ENCODE assay signal across 10 cellular contexts in genomic region chr3:53753518-53754183, GRCh38.
DNase-seq lines count a peak whose midpoint lies in the region; ATAC-seq and TF ChIP-seq lines count a peak whose summit lies in the region.
"Had no signal": no experiment of that assay in that cellular context is flagged by ENCODE, and none has a peak within 500 bp of the region (broad histone marks: within the 10 kb centered on the region; RNA-seq: fewer than 3 reads in every experiment).

No MANE protein-coding gene starts in this region.

- TF ChIP-seq CTCF in parathyroid adenoma (IDR thresholded peaks at IDR 0.05) (no peak), coronary artery (IDR thresholded peaks at IDR 0.05) (no peak)

- no peaks in the 10 kb centered on the region for H3K36me3 Mint-ChIP-seq in activated T-cell treated with anti-CD3 and anti-CD28 coated beads, Interleukin-2, amount 50 U/mL, for 24 hours (ENCODE audit: low read depth)
- no peaks in the 10 kb centered on the region for H3K36me3 Mint-ChIP-seq in T-helper 17 cell (ENCODE audit: low read depth)

- H2AFZ ChIP-seq in parathyroid adenoma, result peak overlapping the region; percentile 54

- ATAC-seq in GM21717 (IDR thresholded peaks at IDR 0.05; ENCODE audit: unreplicated experiment) (peak; percentile 41), T-helper 17 cell (peak; percentile 76)

- H3K4me3 ChIP-seq in parathyroid adenoma (ENCODE audit: low read depth, low read length) (no peak overlapping the region), coronary artery (no peak overlapping the region)

- H3K79me2 ChIP-seq in parathyroid adenoma, result no peaks in the 10 kb centered on the region

- no peak overlapping the region for H3K9ac ChIP-seq in parathyroid adenoma

- no peak overlapping the region for H3K27ac Mint-ChIP-seq in activated T-cell treated with anti-CD3 and anti-CD28 coated beads, Interleukin-2, amount 50 U/mL, for 24 hours
- peak overlapping the region; percentile 67 for H3K27ac Mint-ChIP-seq in T-helper 17 cell

- no peak overlapping the region for H3K4me2 ChIP-seq in parathyroid adenoma (ENCODE audit: low read length)

- peaks cover 6% of the 10 kb centered on the region for H3K27me3 Mint-ChIP-seq in activated T-cell treated with anti-CD3 and anti-CD28 coated beads, Interleukin-2, amount 50 U/mL, for 24 hours
- H3K27me3 Mint-ChIP-seq in T-helper 17 cell, result no peaks in the 10 kb centered on the region

- H3K4me1 Mint-ChIP-seq in activated T-cell treated with anti-CD3 and anti-CD28 coated beads, Interleukin-2, amount 50 U/mL, for 24 hours (ENCODE audit: low read depth), result peaks cover 15% of the 10 kb centered on the region
- peaks cover 30% of the 10 kb centered on the region for H3K4me1 Mint-ChIP-seq in T-helper 17 cell

- no peaks in the 10 kb centered on the region for H3K27me3 ChIP-seq in parathyroid adenoma (ENCODE audit: control insufficient read depth, insufficient read depth, low read length)

- peak overlapping the region; percentile 87 for H3K27ac ChIP-seq in parathyroid adenoma
- H3K27ac ChIP-seq in coronary artery, result no peak overlapping the region

- no peaks in the 10 kb centered on the region for H3K9me3 Mint-ChIP-seq in activated T-cell treated with anti-CD3 and anti-CD28 coated beads, Interleukin-2, amount 50 U/mL, for 24 hours

- DNase-seq in activated T-cell treated with anti-CD3 and anti-CD28 coated beads for 24 hours (ENCODE audit: low read depth) (peak; percentile 10), T-helper 17 cell (no peak), amygdala (lab: John Stamatoyannopoulos, UW) (no peak), coronary artery (ENCODE audit: low spot score) (no peak), Ammon's horn (ENCODE audit: low spot score) (no peak)
- DNase-seq in activated T-cell treated with anti-CD3 and anti-CD28 coated beads, Interleukin-2, amount 50 U/mL, for 24 hours, result no peak
- DNase-seq: Caco-2, NCI-H82 had no signal

- H3K4me3 Mint-ChIP-seq in activated T-cell treated with anti-CD3 and anti-CD28 coated beads, Interleukin-2, amount 50 U/mL, for 24 hours, result no peak overlapping the region
- peak overlapping the region; percentile 19 for H3K4me3 Mint-ChIP-seq in T-helper 17 cell

- no peaks in the 10 kb centered on the region for H3K36me3 ChIP-seq in parathyroid adenoma (ENCODE audit: control insufficient read depth, insufficient read depth, low read length)

- H3K9me3 ChIP-seq in T-helper 17 cell (ENCODE audit: control insufficient read depth, low read length, poor library complexity, severe bottlenecking), result no peaks in the 10 kb centered on the region
- no peaks in the 10 kb centered on the region for H3K9me3 ChIP-seq in parathyroid adenoma (ENCODE audit: control insufficient read depth, low read length)
- H3K9me3 ChIP-seq: Caco-2 had no signal

- peaks cover 49% of the 10 kb centered on the region for H3K4me1 ChIP-seq in parathyroid adenoma
- H3K4me1 ChIP-seq: Caco-2 had no signal
